Comparison of ENCODE assay signal across 15 cellular contexts in genomic region chr15:78340243-78341056, GRCh38. TPM values are rescaled to one million over a fixed set of nuclear protein-coding genes. Genes with fewer than 3 reads are reported as not detected.
A peak's percentile ranks its signal among the peaks of the same experiment; 100 is the strongest.
DNase-seq lines count a peak whose midpoint lies in the region; ATAC-seq, FAIRE-seq and TF ChIP-seq lines count a peak whose summit lies in the region.
"Had no signal": no experiment of that assay in that cellular context is flagged by ENCODE, and none has a peak within 500 bp of the region (broad histone marks: within the 10 kb centered on the region; RNA-seq: fewer than 3 reads in every experiment).

CRABP1 (plus strand) TSS chr15:78340353; CDS start chr15:78340429, 76 bp downstream.

- H3K4me2 ChIP-seq in BLaER1 = peak within 1 kb of the TSS; percentile 53
- peak within 1 kb of the TSS; percentile 39 for H3K4me2 ChIP-seq in astrocyte (ENCODE audit: low read length)

- no peak within 1 kb of the TSS for H3K4me3 ChIP-seq in BLaER1
- no peak within 1 kb of the TSS for H3K4me3 ChIP-seq in astrocyte (ENCODE audit: insufficient read depth, low read depth, low read length)
- H3K4me3 ChIP-seq in body of pancreas = no peak within 1 kb of the TSS
- H3K4me3 ChIP-seq: ascending aorta had no signal

- TF ChIP-seq CTCF in astrocyte (IDR thresholded peaks at IDR 0.05; ENCODE audit: insufficient read depth, low read depth, low read length) (no peak), mesothelial cell of epicardium (IDR thresholded peaks at IDR 0.05; ENCODE audit: unreplicated experiment) (no peak), body of pancreas (IDR thresholded peaks at IDR 0.05) (no peak), GM13976 (IDR thresholded peaks at IDR 0.05; ENCODE audit: borderline replicate concordance, control extremely low read depth, extremely low read depth, insufficient read depth, missing control alignments) (no peak)

- H3K27me3 ChIP-seq in BLaER1 (peaks cover 43% of the 10 kb centered on the region), astrocyte (ENCODE audit: insufficient read depth, low read length) (peaks cover 73% of the 10 kb centered on the region), body of pancreas (peaks cover 0 to 4% of the 10 kb centered on the region in 2 donors)

- intact Hi-C loops in body of pancreas (cut with DNase I) = no loop called here

- ATAC-seq in body of pancreas = no peak

- H3K36me3 ChIP-seq in BLaER1 (no peaks in the 10 kb centered on the region), ES-I3 (ENCODE audit: insufficient read depth, low read length) (peaks cover 7% of the 10 kb centered on the region; the same call in 1 of the 2 replicates), astrocyte (ENCODE audit: insufficient read depth, low read length) (no peaks in the 10 kb centered on the region), body of pancreas (replicated peaks in 1 of 2; ENCODE audit: insufficient read depth in 1 of 2, low read depth in 2 of 2) (no peaks in the 10 kb centered on the region)
- H3K36me3 ChIP-seq: ascending aorta, esophagus squamous epithelium had no signal

- FAIRE-seq in astrocyte (lab: Jason Lieb, UNC) = no peak

- WGBS in body of pancreas, 2 donors = 2% methylated on average over 26 to 63 of the region's 66 CpGs

- H2AFZ ChIP-seq in astrocyte (ENCODE audit: low read depth, low read length) = no peak within 1 kb of the TSS

- H3K27me3 Mint-ChIP-seq in astrocyte (ENCODE audit: low read depth, unreplicated experiment) = peaks cover 67% of the 10 kb centered on the region
- peaks cover 65% of the 10 kb centered on the region for H3K27me3 Mint-ChIP-seq in mesothelial cell of epicardium (ENCODE audit: low read depth)

- no peak for TF ChIP-seq POLR2A in body of pancreas (IDR thresholded peaks at IDR 0.05)

- H3K9ac ChIP-seq in BLaER1 (no peak within 1 kb of the TSS), ES-I3 (ENCODE audit: low read depth, low read length) (peak within 1 kb of the TSS; percentile 93), astrocyte (ENCODE audit: low read length) (no peak within 1 kb of the TSS)

- H3K9me3 Mint-ChIP-seq in astrocyte (ENCODE audit: unreplicated experiment) (peaks cover 2% of the 10 kb centered on the region), mesothelial cell of epicardium (no peaks in the 10 kb centered on the region)

- H4K20me1 ChIP-seq in BLaER1 = no peaks in the 10 kb centered on the region
- no peaks in the 10 kb centered on the region for H4K20me1 ChIP-seq in astrocyte (ENCODE audit: insufficient read depth, low read length)

- H3K27ac ChIP-seq in BLaER1 = no peak within 1 kb of the TSS
- no peak within 1 kb of the TSS for H3K27ac ChIP-seq in astrocyte (ENCODE audit: low read depth, low read length)
- no peak within 1 kb of the TSS for H3K27ac ChIP-seq in body of pancreas
- H3K27ac ChIP-seq: ascending aorta, esophagus squamous epithelium had no signal

- H3K27ac Mint-ChIP-seq in astrocyte (ENCODE audit: unreplicated experiment) (no peak within 1 kb of the TSS), mesothelial cell of epicardium (no peak within 1 kb of the TSS)

- H3K4me1 Mint-ChIP-seq in astrocyte (ENCODE audit: low read depth, unreplicated experiment) = no peaks in the 10 kb centered on the region
- H3K4me1 Mint-ChIP-seq in mesothelial cell of epicardium = peaks cover 41% of the 10 kb centered on the region

- H3K4me1 ChIP-seq in BLaER1 (peaks cover 12% of the 10 kb centered on the region), ES-I3 (ENCODE audit: insufficient read depth, low read length) (peaks cover 7% of the 10 kb centered on the region), astrocyte (ENCODE audit: insufficient read depth, low read length) (peaks cover 3% of the 10 kb centered on the region), body of pancreas (peaks cover 16% of the 10 kb centered on the region)
- H3K4me1 ChIP-seq: ascending aorta had no signal

- no peaks in the 10 kb centered on the region for H3K79me2 ChIP-seq in astrocyte (ENCODE audit: insufficient read depth, low read length)

- no peak within 1 kb of the TSS for H3K4me3 Mint-ChIP-seq in astrocyte (ENCODE audit: unreplicated experiment)
- peak within 1 kb of the TSS; percentile 67 for H3K4me3 Mint-ChIP-seq in mesothelial cell of epicardium

- DNase-seq in astrocyte (ENCODE audit: low read depth) = no peak
- DNase-seq in mesothelial cell of epicardium (ENCODE audit: low spot score in 2 of 2, unreplicated experiment in 2 of 2) = no peak
- no peak for DNase-seq in body of pancreas
- DNase-seq in DMS153 (lab: John Stamatoyannopoulos, UW) = no peak
- no peak for DNase-seq in GM13976 (ENCODE audit: low spot score)
- DNase-seq: activated CD4-positive, alpha-beta T cell treated with anti-CD3 and anti-CD28 coated beads, Interleukin-2, amount 50 U/mL, for 1 hour; esophagus squamous epithelium; NCI-H1105 treated with DMSO at 0.1 percent for 48 hours; SHP77 treated with DMSO at 0.1 percent for 48 hours; stimulated activated naive CD4-positive, alpha-beta T cell had no signal

- H3K9me3 ChIP-seq in BLaER1 = no peaks in the 10 kb centered on the region
- H3K9me3 ChIP-seq in ES-I3 (ENCODE audit: control insufficient read depth, insufficient read depth, low read length) = no peaks in the 10 kb centered on the region
- H3K9me3 ChIP-seq in astrocyte (ENCODE audit: insufficient read depth, low read depth, low read length) = no peaks in the 10 kb centered on the region
- no peaks in the 10 kb centered on the region for H3K9me3 ChIP-seq in body of pancreas
- H3K9me3 ChIP-seq: ascending aorta, esophagus squamous epithelium had no signal

- H3K36me3 Mint-ChIP-seq in astrocyte (ENCODE audit: low read depth, unreplicated experiment) = no peaks in the 10 kb centered on the region
- no peaks in the 10 kb centered on the region for H3K36me3 Mint-ChIP-seq in mesothelial cell of epicardium

- in situ Hi-C loops in GM13976 (cut with MboI; ENCODE audit: low sequenced_read_pairs, unreplicated experiment) = no loop called here

RNA-seq across cellular contexts. Expression of gene CRABP1, which starts in this region (rescaled TPM):
- total RNA-seq in astrocyte = 0.30 TPM in 1 of 2 replicates, not detected in the other
- 144 to 156 TPM (median 155 TPM) in 3 replicates for total RNA-seq in mesothelial cell of epicardium
- 1 to 10 TPM in 1 of 2 donors, not detected in 1; 1.6 TPM for total RNA-seq in body of pancreas
- total RNA-seq: ascending aorta, esophagus squamous epithelium, H4, lung microvascular endothelial cell had no signal

Comparison
In these comparisons a context has a peak if more than half of its experiments do, and no peak if none do; other contexts are left out.
1. RNA of gene CRABP1 (total RNA-seq): 144 to 156 TPM in mesothelial cell of epicardium; 1.6 TPM in body of pancreas and 0.30 TPM in astrocyte; every median in the first group is over 10 times any median in the second.